8 cellular contexts compared by ENCODE assay signal in genomic region chr18:54357082-54357659, GRCh38. TPM values are rescaled to one million over a fixed set of nuclear protein-coding genes. Genes with fewer than 3 reads are reported as not detected.
DNase-seq lines count a peak whose midpoint lies in the region; ATAC-seq and FAIRE-seq lines count a peak whose summit lies in the region.

No MANE protein-coding gene starts in this region.

- H3K9me3 Mint-ChIP-seq in CD4-positive, alpha-beta memory T cell = no peaks in the 10 kb centered on the region
- H3K9me3 Mint-ChIP-seq in activated naive CD8-positive, alpha-beta T cell (ENCODE audit: low read depth) = no peaks in the 10 kb centered on the region
- no peaks in the 10 kb centered on the region for H3K9me3 Mint-ChIP-seq in stimulated activated memory B cell treated with anti-CD40 and anti-IgM and Interleukin-4, amounts not matched to agents 10 μg/mL and 1 μg/mL and 100 μg/mL, for 72 hours

- H3K4me3 Mint-ChIP-seq in CD4-positive, alpha-beta memory T cell = peak overlapping the region; percentile 96 to 100 (median 98)
- peak overlapping the region; percentile 100 for H3K4me3 Mint-ChIP-seq in activated naive CD8-positive, alpha-beta T cell
- peak overlapping the region; percentile 96 for H3K4me3 Mint-ChIP-seq in stimulated activated memory B cell treated with anti-CD40 and anti-IgM and Interleukin-4, amounts not matched to agents 10 μg/mL and 1 μg/mL and 100 μg/mL, for 72 hours

- FAIRE-seq in urothelium cell line (lab: Jason Lieb, UNC) = no peak

- peaks cover 12% of the 10 kb centered on the region for H3K4me1 ChIP-seq in CD4-positive, alpha-beta memory T cell (ENCODE audit: insufficient read depth, low read length)
- H3K4me1 ChIP-seq in HUES48 (ENCODE audit: control insufficient read depth, insufficient read depth, low read length) = peaks cover 19% of the 10 kb centered on the region

- H3K4me3 ChIP-seq in CD4-positive, alpha-beta memory T cell (ENCODE audit: low read length in 2 of 2) = peak overlapping the region; percentile 87 to 90
- H3K4me3 ChIP-seq in HUES48 (ENCODE audit: low read depth, low read length) (peak overlapping the region; percentile 91), iPS-11a (ENCODE audit: low read depth, low read length) (peak overlapping the region; percentile 87)

- CTCF ChIA-PET in CD4-positive, alpha-beta memory T cell (lab: Charles Lee; ENCODE audit: partially characterized antibody) = interaction anchor here (0.7 to 2.8 kb wide), 20 partner anchors 10 to 314 kb away, joined by 3 to 36 read pairs (median 4); partner anchors contain the start of gene MBD2

- peak overlapping the region; percentile 87 to 97 (median 96) for H3K27ac Mint-ChIP-seq in CD4-positive, alpha-beta memory T cell
- peak overlapping the region; percentile 94 for H3K27ac Mint-ChIP-seq in activated naive CD8-positive, alpha-beta T cell
- H3K27ac Mint-ChIP-seq in stimulated activated memory B cell treated with anti-CD40 and anti-IgM and Interleukin-4, amounts not matched to agents 10 μg/mL and 1 μg/mL and 100 μg/mL, for 72 hours = peak overlapping the region; percentile 90

- H3K27ac ChIP-seq in CD4-positive, alpha-beta memory T cell (ENCODE audit: low read depth, low read length) = peak overlapping the region; percentile 66
- H3K27ac ChIP-seq in HUES48 (ENCODE audit: low read depth, low read length) = peak overlapping the region; percentile 80

- peaks cover 10 to 20% (median 14%) of the 10 kb centered on the region in 4 donors for H3K4me1 Mint-ChIP-seq in CD4-positive, alpha-beta memory T cell
- H3K4me1 Mint-ChIP-seq in activated naive CD8-positive, alpha-beta T cell (ENCODE audit: low read depth) = peaks cover 13% of the 10 kb centered on the region
- peaks cover 15% of the 10 kb centered on the region for H3K4me1 Mint-ChIP-seq in stimulated activated memory B cell treated with anti-CD40 and anti-IgM and Interleukin-4, amounts not matched to agents 10 μg/mL and 1 μg/mL and 100 μg/mL, for 72 hours

- POLR2A ChIA-PET in CD4-positive, alpha-beta memory T cell (lab: Charles Lee; ENCODE audit: partially characterized antibody) = interaction anchor here (1.1 to 3.4 kb wide), 6 partner anchors 86 to 137 kb away, joined by 3 to 25 read pairs (median 10); partner anchors contain the start of genes MBD2 and POLI

- intact Hi-C loops in CD4-positive, alpha-beta memory T cell (cut with micrococcal nuclease) = loop anchor here (1.0 to 10.0 kb wide), 5 partner anchors 35 to 468 kb away; partner anchors contain the start of genes MBD2, POLI and RAB27B

- peak overlapping the region; percentile 59 for H3K9ac ChIP-seq in HUES48 (ENCODE audit: low read depth, low read length)

- H3K27me3 ChIP-seq in CD4-positive, alpha-beta memory T cell (ENCODE audit: insufficient read depth, low read length) = no peaks in the 10 kb centered on the region
- H3K27me3 ChIP-seq in HUES48 (ENCODE audit: control insufficient read depth, insufficient read depth, low read length) = no peaks in the 10 kb centered on the region

- DNase-seq in CD4-positive, alpha-beta memory T cell = no peak
- DNase-seq in urothelium cell line (ENCODE audit: low spot score) (no peak), mucosa of gallbladder (ENCODE audit: low spot score) (no peak)

- peak; percentile 41 for ATAC-seq in GM19452 (IDR thresholded peaks at IDR 0.05; ENCODE audit: unreplicated experiment)
- ATAC-seq in stimulated activated memory B cell treated with anti-CD40 and anti-IgM and Interleukin-4, amounts not matched to agents 10 μg/mL and 1 μg/mL and 100 μg/mL, for 72 hours = no peak

- H3K9me3 ChIP-seq in CD4-positive, alpha-beta memory T cell (ENCODE audit: control insufficient read depth in 1 of 2, low read length in 2 of 2) = no peaks in the 10 kb centered on the region
- no peaks in the 10 kb centered on the region for H3K9me3 ChIP-seq in HUES48 (ENCODE audit: control insufficient read depth, insufficient read depth, low read length)

- H3K27me3 Mint-ChIP-seq in CD4-positive, alpha-beta memory T cell = peaks cover 0 to 1% of the 10 kb centered on the region in 2 donors
- peaks cover 3% of the 10 kb centered on the region for H3K27me3 Mint-ChIP-seq in activated naive CD8-positive, alpha-beta T cell
- H3K27me3 Mint-ChIP-seq in stimulated activated memory B cell treated with anti-CD40 and anti-IgM and Interleukin-4, amounts not matched to agents 10 μg/mL and 1 μg/mL and 100 μg/mL, for 72 hours = no peaks in the 10 kb centered on the region

- peaks cover 0 to 6% of the 10 kb centered on the region in 2 donors for H3K36me3 Mint-ChIP-seq in CD4-positive, alpha-beta memory T cell
- H3K36me3 Mint-ChIP-seq in activated naive CD8-positive, alpha-beta T cell = peaks cover 5% of the 10 kb centered on the region
- peaks cover 11% of the 10 kb centered on the region for H3K36me3 Mint-ChIP-seq in stimulated activated memory B cell treated with anti-CD40 and anti-IgM and Interleukin-4, amounts not matched to agents 10 μg/mL and 1 μg/mL and 100 μg/mL, for 72 hours

- no peaks in the 10 kb centered on the region for H3K36me3 ChIP-seq in CD4-positive, alpha-beta memory T cell (ENCODE audit: insufficient read depth, low read length)
- peaks cover 18% of the 10 kb centered on the region for H3K36me3 ChIP-seq in HUES48 (ENCODE audit: control insufficient read depth, insufficient read depth, low read length)

RNA-seq across cellular contexts. Expression of gene STARD6, which starts 0.5 kb away (rescaled TPM):
- total RNA-seq in CD4-positive, alpha-beta memory T cell = not detected
- under 1 TPM in 1 of 2 donors, not detected in 1; 0.46 TPM for polyA plus RNA-seq in CD4-positive, alpha-beta memory T cell
- not detected for total RNA-seq in mucosa of gallbladder

RNA-seq across cellular contexts. Expression of gene C18orf54, which starts 0.5 kb away (rescaled TPM):
- 1 to 10 TPM; 3.8 TPM for total RNA-seq in CD4-positive, alpha-beta memory T cell
- 1 to 10 TPM in 1 of 2 donors, under 1 TPM in 1; 0.53 to 1.0 TPM for polyA plus RNA-seq in CD4-positive, alpha-beta memory T cell
- 1.3 TPM for total RNA-seq in mucosa of gallbladder
